Comparison of ENCODE assay signal across 26 cellular contexts in genomic region chr19:30529876-30530275, GRCh38.
"Had no signal": no experiment of that assay in that cellular context is flagged by ENCODE, and none has a peak within 500 bp of the region (broad histone marks: within the 10 kb centered on the region; RNA-seq: fewer than 3 reads in every experiment).

No MANE protein-coding gene starts in this region.

- H3K4me1 Mint-ChIP-seq: activated B cell treated with CpG ODN at 0.5 μM for 24 hours; activated CD4-positive, alpha-beta memory T cell treated with anti-CD3 and anti-CD28 coated beads, Interleukin-2, amount 10 ng/mL, durations not matched to agents 7 days and 5 days; activated CD4-positive, alpha-beta T cell treated with anti-CD3 and anti-CD28 coated beads, Interleukin-2, amount 10 ng/mL, durations not matched to agents 7 days and 5 days; activated T-helper 17 cell treated with anti-CD3 and anti-CD28 coated beads, Interleukin-2, amount 50 U/mL, for 72 hours; T-helper 17 cell had no signal

- H3K9me3 ChIP-seq: Peyer's patch, SJSA1 had no signal

- DNase-seq: activated B cell treated with CpG ODN at 0.5 μM for 24 hours; activated CD4-positive, alpha-beta memory T cell treated with anti-CD3 and anti-CD28 coated beads, Interleukin-2, amount 10 ng/mL, durations not matched to agents 7 days and 5 days; activated CD4-positive, alpha-beta T cell treated with anti-CD3 and anti-CD28 coated beads, Interleukin-2, amount 10 ng/mL, durations not matched to agents 7 days and 5 days; activated gamma-delta T cell; activated naive CD4-positive, alpha-beta T cell treated with anti-CD3 and anti-CD28 coated beads for 36 hours; activated T-cell treated with anti-CD3 and anti-CD28 coated beads for 4 hours; activated T-cell treated with anti-CD3 and anti-CD28 coated beads, Interleukin-2, amount 50 U/mL, for 48 hours; amygdala; caudate nucleus; Karpas-422; MM.1S; NCI-H1105 treated with DMSO at 0.1 percent for 48 hours; NCI-H146; NCI-H187 treated with DMSO at 0.1 percent for 48 hours; NCI-H2081 treated with DMSO at 0.1 percent for 48 hours; NCI-H226; NCI-H510A; NCI-H526 treated with DMSO at 0.1 percent for 48 hours; Peyer's patch; Right ventricle myocardium superior; T-helper 17 cell; T-helper 9 cell had no signal

- H3K9me3 Mint-ChIP-seq: activated CD4-positive, alpha-beta memory T cell treated with anti-CD3 and anti-CD28 coated beads, Interleukin-2, amount 10 ng/mL, durations not matched to agents 7 days and 5 days; activated CD4-positive, alpha-beta T cell treated with anti-CD3 and anti-CD28 coated beads, Interleukin-2, amount 10 ng/mL, durations not matched to agents 7 days and 5 days; activated naive CD4-positive, alpha-beta T cell treated with anti-CD3 and anti-CD28 coated beads for 36 hours; activated T-helper 17 cell treated with anti-CD3 and anti-CD28 coated beads, Interleukin-2, amount 50 U/mL, for 72 hours had no signal

- H3K4me1 ChIP-seq: Peyer's patch had no signal

- ATAC-seq: activated T-helper 17 cell treated with anti-CD3 and anti-CD28 coated beads, Interleukin-2, amount 50 U/mL, for 72 hours; T-helper 17 cell had no signal

- H3K36me3 ChIP-seq: Peyer's patch, SJSA1 had no signal

- H3K27ac ChIP-seq: Peyer's patch, RWPE1, SJSA1 had no signal

- H3K4me3 Mint-ChIP-seq: activated B cell treated with CpG ODN at 0.5 μM for 24 hours; activated CD4-positive, alpha-beta memory T cell treated with anti-CD3 and anti-CD28 coated beads, Interleukin-2, amount 10 ng/mL, durations not matched to agents 7 days and 5 days; activated CD4-positive, alpha-beta T cell treated with anti-CD3 and anti-CD28 coated beads, Interleukin-2, amount 10 ng/mL, durations not matched to agents 7 days and 5 days; activated naive CD4-positive, alpha-beta T cell treated with anti-CD3 and anti-CD28 coated beads for 36 hours; activated naive CD8-positive, alpha-beta T cell; activated T-helper 17 cell treated with anti-CD3 and anti-CD28 coated beads, Interleukin-2, amount 50 U/mL, for 72 hours; T-helper 17 cell had no signal

- H3K27ac Mint-ChIP-seq: activated B cell treated with CpG ODN at 0.5 μM for 24 hours; activated CD4-positive, alpha-beta memory T cell treated with anti-CD3 and anti-CD28 coated beads, Interleukin-2, amount 10 ng/mL, durations not matched to agents 7 days and 5 days; activated CD4-positive, alpha-beta T cell treated with anti-CD3 and anti-CD28 coated beads, Interleukin-2, amount 10 ng/mL, durations not matched to agents 7 days and 5 days; activated naive CD4-positive, alpha-beta T cell treated with anti-CD3 and anti-CD28 coated beads for 36 hours; activated naive CD8-positive, alpha-beta T cell; activated T-helper 17 cell treated with anti-CD3 and anti-CD28 coated beads, Interleukin-2, amount 50 U/mL, for 72 hours; T-helper 17 cell had no signal

- H3K27me3 Mint-ChIP-seq: activated B cell treated with CpG ODN at 0.5 μM for 24 hours; activated CD4-positive, alpha-beta memory T cell treated with anti-CD3 and anti-CD28 coated beads, Interleukin-2, amount 10 ng/mL, durations not matched to agents 7 days and 5 days; activated CD4-positive, alpha-beta T cell treated with anti-CD3 and anti-CD28 coated beads, Interleukin-2, amount 10 ng/mL, durations not matched to agents 7 days and 5 days; T-helper 17 cell had no signal

- H3K4me3 ChIP-seq: Peyer's patch, SJSA1 had no signal

- H3K27me3 ChIP-seq: Peyer's patch, SJSA1 had no signal

- H3K36me3 Mint-ChIP-seq: activated naive CD8-positive, alpha-beta T cell had no signal
